In the genomic region with DNA sequence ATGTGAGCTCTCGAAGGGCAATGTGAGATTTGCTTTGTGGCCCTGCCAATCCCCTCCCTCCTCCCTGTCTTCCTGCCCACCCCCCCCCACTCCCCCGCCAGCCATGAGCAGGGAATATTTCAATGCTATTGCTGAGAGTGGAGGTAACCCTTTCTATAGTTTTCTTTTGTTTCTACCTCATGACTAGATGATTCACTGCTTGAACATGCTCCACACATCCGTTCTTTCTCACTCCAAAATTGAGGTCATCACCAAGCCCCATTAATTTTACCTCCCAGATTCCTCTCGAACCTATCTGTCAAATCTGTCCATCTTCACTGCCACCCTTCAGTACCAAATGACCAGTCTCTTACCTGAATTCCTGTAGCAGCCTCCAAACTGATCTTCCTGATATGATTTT, we compare ENCODE assay signal across 13 cellular contexts. TPM values are rescaled to one million over a fixed set of nuclear protein-coding genes. Genes with fewer than 3 reads are reported as not detected.
A peak's percentile ranks its signal among the peaks of the same experiment; 100 is the strongest.
DNase-seq lines count a peak whose midpoint lies in the region; ATAC-seq lines count a peak whose summit lies in the region.
"Had no signal": no experiment of that assay in that cellular context is flagged by ENCODE, and none has a peak within 500 bp of the region (broad histone marks: within the 10 kb centered on the region; RNA-seq: fewer than 3 reads in every experiment).

No MANE protein-coding gene starts in this region.

- DNase-seq in ACHN = peak; percentile 74
- peak; percentile 54 for DNase-seq in HPDE6-E6E7 (ENCODE audit: extremely low spot score)
- peak; percentile 74 for DNase-seq in astrocyte of the hippocampus (ENCODE audit: low read depth, low spot score)
- DNase-seq in iris pigment epithelial cell (ENCODE audit: low read depth) = peak; percentile 58
- no peak for DNase-seq in iPS-NIHi7 (ENCODE audit: extremely low spot score)
- DNase-seq in left ventricle myocardium superior = no peak
- DNase-seq: hypothalamus, mucosa of descending colon, NCI-H2081 treated with DMSO at 0.1 percent for 48 hours, Peyer's patch had no signal

- ATAC-seq in GM21360 (IDR thresholded peaks at IDR 0.05; ENCODE audit: unreplicated experiment) = no peak
- ATAC-seq in left ventricle myocardium superior = no peak
- ATAC-seq in HG03520 (IDR thresholded peaks at IDR 0.05; ENCODE audit: unreplicated experiment) = no peak
- ATAC-seq: K562, mucosa of descending colon had no signal

- intact Hi-C loops in left ventricle myocardium superior (cut with micrococcal nuclease) = loop anchor here (5.0 kb wide), 1 partner anchor 118 kb away; no protein-coding TSS in a partner anchor

- in situ Hi-C loops in ACHN (cut with HindIII; ENCODE audit: low pct_ligation_motif_present, low pct_unique_long_range_greater_than_20kb, low sequenced_read_pairs) = no loop called here

RNA-seq across cellular contexts. Expression of gene ZNF774, which starts 12.2 kb away (rescaled TPM):
- total RNA-seq in left ventricle myocardium superior = 4.9 TPM

RNA-seq across cellular contexts. Expression of gene IQGAP1, which starts 23.8 kb away (rescaled TPM):
- total RNA-seq in left ventricle myocardium superior = 35.4 TPM

Comparison
In these comparisons a context has a peak if more than half of its experiments do, and no peak if none do; other contexts are left out.
1. DNase-seq: peak in ACHN (single experiment), HPDE6-E6E7 (single experiment), astrocyte of the hippocampus (single experiment) and iris pigment epithelial cell (single experiment); none in iPS-NIHi7 (single experiment) and left ventricle myocardium superior (single experiment).